ENCODE assay signal across 21 cellular contexts in genomic region chr11:88979641-88980040, GRCh38.
DNase-seq lines count a peak whose midpoint lies in the region; ATAC-seq, FAIRE-seq and TF ChIP-seq lines count a peak whose summit lies in the region.
"Had no signal": no experiment of that assay in that cellular context is flagged by ENCODE, and none has a peak within 500 bp of the region (broad histone marks: within the 10 kb centered on the region; RNA-seq: fewer than 3 reads in every experiment).

No MANE protein-coding gene starts in this region.

- no peak overlapping the region for H3K27ac Mint-ChIP-seq in H9
- H3K27ac Mint-ChIP-seq: activated naive CD4-positive, alpha-beta T cell treated with anti-CD3 and anti-CD28 coated beads, Interleukin-2, amount 50 U/mL, for 24 hours; effector memory CD8-positive, alpha-beta T cell; immature natural killer cell had no signal

- no peaks in the 10 kb centered on the region for H4K20me1 ChIP-seq in H9 (ENCODE audit: control insufficient read depth, insufficient read depth, insufficient read length)

- no peak overlapping the region for H2BK5ac ChIP-seq in H9 (ENCODE audit: insufficient read length, low read length)

- no CpG with 5 or more reads among the region's 2 CpGs for WGBS in H9 (ENCODE audit: extremely low coverage, insufficient read length, low lambda C conversion rate)

- no peak for ATAC-seq in HG03108 (IDR thresholded peaks at IDR 0.05; ENCODE audit: unreplicated experiment)
- ATAC-seq: A549; effector memory CD8-positive, alpha-beta T cell; gastroesophageal sphincter had no signal

- no peak overlapping the region for H2BK120ac ChIP-seq in H9 (ENCODE audit: low read depth, low read length, poor library complexity, severe bottlenecking)

- TF ChIP-seq CTCF in astrocyte of the cerebellum (IDR thresholded peaks at IDR 0.05; ENCODE audit: low read depth, low read length, missing control alignments) (no peak), H9 (conservative IDR thresholded peaks at IDR 0.05) (no peak)

- H3K4ac ChIP-seq in H9 (ENCODE audit: low read depth, low read length), result no peak overlapping the region

- H3K4me3 ChIP-seq in astrocyte of the cerebellum (ENCODE audit: low read depth, low read length), result no peak overlapping the region
- H3K4me3 ChIP-seq: A549, gastroesophageal sphincter, sigmoid colon, tibial artery had no signal

- H3K18ac ChIP-seq in H9 (ENCODE audit: insufficient read length, low read depth, low read length), result no peak overlapping the region

- no peak overlapping the region for H4K5ac ChIP-seq in H9 (ENCODE audit: insufficient read length, low read depth, low read length)

- H2BK15ac ChIP-seq in H9 (ENCODE audit: low read depth, low read length), result no peak overlapping the region

- H3K27me3 Mint-ChIP-seq in H9 (ENCODE audit: low read depth), result no peaks in the 10 kb centered on the region
- H3K27me3 Mint-ChIP-seq: effector memory CD8-positive, alpha-beta T cell had no signal

- no peak overlapping the region for H3K4me2 ChIP-seq in H9 (ENCODE audit: insufficient read depth, insufficient read length, low read length)
- H3K4me2 ChIP-seq: A549 had no signal

- no peaks in the 10 kb centered on the region for H3K79me1 ChIP-seq in H9 (ENCODE audit: insufficient read depth, low read depth, low read length, poor library complexity, severe bottlenecking)

- H3K23me2 ChIP-seq in H9 (ENCODE audit: insufficient read length, low read depth, low read length, poor library complexity, severe bottlenecking), result no peaks in the 10 kb centered on the region

- no peak overlapping the region for H3T11ph ChIP-seq in H9 (ENCODE audit: low read length)

- H3K27ac ChIP-seq in H9 (ENCODE audit: insufficient read length, low read depth, low read length), result no peak overlapping the region
- H3K27ac ChIP-seq: A549, gastroesophageal sphincter, neutrophil, sigmoid colon, tibial artery had no signal

- H3K9me3 ChIP-seq in H9 (ENCODE audit: control insufficient read depth, low read depth, low read length), result no peaks in the 10 kb centered on the region
- H3K9me3 ChIP-seq: A549, gastroesophageal sphincter, neutrophil, sigmoid colon, tibial artery had no signal

- H3K4me1 Mint-ChIP-seq in H9, result no peaks in the 10 kb centered on the region
- H3K4me1 Mint-ChIP-seq: activated naive CD4-positive, alpha-beta T cell treated with anti-CD3 and anti-CD28 coated beads, Interleukin-2, amount 50 U/mL, for 24 hours; immature natural killer cell had no signal

- no peak for TF ChIP-seq POLR2A in H54 (IDR thresholded peaks at IDR 0.05; ENCODE audit: low read depth, low read length)

- H3K56ac ChIP-seq in H9 (ENCODE audit: insufficient read length, low read depth, low read length), result no peak overlapping the region

- no peaks in the 10 kb centered on the region for H3K4me1 ChIP-seq in H9 (ENCODE audit: insufficient read depth, low read length)
- H3K4me1 ChIP-seq: A549, gastroesophageal sphincter, sigmoid colon, tibial artery had no signal

- no peak overlapping the region for H2AK5ac ChIP-seq in H9 (ENCODE audit: insufficient read length, low read length)

- H4K8ac ChIP-seq in H9 (replicated peaks; ENCODE audit: insufficient read length, low read depth, low read length), result no peak overlapping the region

- H3K14ac ChIP-seq in H9 (ENCODE audit: insufficient read depth, low read length), result no peak overlapping the region

- in situ Hi-C loops in ACHN (cut with HindIII; ENCODE audit: low pct_ligation_motif_present, low pct_unique_long_range_greater_than_20kb, low sequenced_read_pairs), result no loop called here
- in situ Hi-C loops in astrocyte of the cerebellum (cut with HindIII; ENCODE audit: low sequenced_read_pairs), result no loop called here
- in situ Hi-C loops in KBM-7 (cut with MboI; ENCODE audit: low pct_unique_long_range_greater_than_20kb, low sequenced_read_pairs), result no loop called here

- H2BK20ac ChIP-seq in H9 (ENCODE audit: low read depth, low read length, poor library complexity, severe bottlenecking), result no peak overlapping the region

- H2BK12ac ChIP-seq in H9 (ENCODE audit: insufficient read length, low read depth, low read length), result no peak overlapping the region

- DNase-seq in ACHN (peak; percentile 64), H54 (ENCODE audit: insufficient read length, low spot score) (no peak), astrocyte of the cerebellum (ENCODE audit: low read depth) (peak; percentile 6), kidney glomerular epithelial cell (lab: John Stamatoyannopoulos, UW) (peak; percentile 94), H9 (no peak), KBM-7 (no peak)
- DNase-seq in activated T-cell treated with anti-CD3 and anti-CD28 coated beads, Interleukin-2, amount 50 U/mL, for 1 hour, result no peak
- DNase-seq: COR-L47; effector memory CD8-positive, alpha-beta T cell; immature natural killer cell; NCI-H1694; sigmoid colon; stimulated activated CD4-positive, alpha-beta T cell treated with anti-CD3 and anti-CD28 coated beads, Interleukin-4, amount 100 ng/mL, for 24 hours; tibial artery had no signal

- H3K36me3 Mint-ChIP-seq in H9 (ENCODE audit: insufficient read depth in 1 of 3, low read depth in 3 of 3), result no peaks in the 10 kb centered on the region
- H3K36me3 Mint-ChIP-seq: activated naive CD4-positive, alpha-beta T cell treated with anti-CD3 and anti-CD28 coated beads, Interleukin-2, amount 50 U/mL, for 24 hours; immature natural killer cell had no signal

- no peak overlapping the region for H4K91ac ChIP-seq in H9 (ENCODE audit: insufficient read length, low read depth, low read length)

- no peak overlapping the region for H3K23ac ChIP-seq in H9 (ENCODE audit: insufficient read length, low read depth, low read length)

- H3K9me3 Mint-ChIP-seq in H9, result no peaks in the 10 kb centered on the region
- H3K9me3 Mint-ChIP-seq: activated naive CD4-positive, alpha-beta T cell treated with anti-CD3 and anti-CD28 coated beads, Interleukin-2, amount 50 U/mL, for 24 hours; effector memory CD8-positive, alpha-beta T cell had no signal

- H3K4me3 Mint-ChIP-seq in H9, result no peak overlapping the region
- H3K4me3 Mint-ChIP-seq: activated naive CD4-positive, alpha-beta T cell treated with anti-CD3 and anti-CD28 coated beads, Interleukin-2, amount 50 U/mL, for 24 hours; effector memory CD8-positive, alpha-beta T cell; immature natural killer cell had no signal

- no peak overlapping the region for H3K9ac ChIP-seq in H9 (ENCODE audit: extremely low read depth, insufficient read length, low read length)

- H3K27me3 ChIP-seq in H9 (ENCODE audit: insufficient read depth, low read length), result no peaks in the 10 kb centered on the region
- H3K27me3 ChIP-seq: gastroesophageal sphincter, neutrophil, sigmoid colon, tibial artery had no signal

- FAIRE-seq in H54 (lab: Jason Lieb, UNC), result peak; percentile 43
- FAIRE-seq: GM18507, TTC549 had no signal

- H3K79me2 ChIP-seq in H9 (ENCODE audit: insufficient read depth, low read length), result no peaks in the 10 kb centered on the region

- no peak overlapping the region for H2AFZ ChIP-seq in H9 (ENCODE audit: low read length)

Comparison
In these comparisons a context has a peak if more than half of its experiments do, and no peak if none do; other contexts are left out.
1. DNase-seq: peak in ACHN (single experiment), astrocyte of the cerebellum (single experiment) and kidney glomerular epithelial cell (single experiment); none in H54 (single experiment), activated T-cell treated with anti-CD3 and anti-CD28 coated beads, Interleukin-2, amount 50 U/mL, for 1 hour (single experiment), H9 (single experiment) and KBM-7 (single experiment).